Comparison of ENCODE assay signal across 29 cellular contexts in genomic region chr3:25449857-25450256, GRCh38. TPM values are rescaled to one million over a fixed set of nuclear protein-coding genes. Genes with fewer than 3 reads are reported as not detected.
DNase-seq lines count a peak whose midpoint lies in the region; ATAC-seq, FAIRE-seq and TF ChIP-seq lines count a peak whose summit lies in the region.
"Had no signal": no experiment of that assay in that cellular context is flagged by ENCODE, and none has a peak within 500 bp of the region (broad histone marks: within the 10 kb centered on the region; RNA-seq: fewer than 3 reads in every experiment).

No MANE protein-coding gene starts in this region.

- H3K27ac Mint-ChIP-seq in nephron = peak overlapping the region; percentile 69 to 83 (median 75)
- H3K27ac Mint-ChIP-seq: activated naive CD4-positive, alpha-beta T cell treated with anti-CD3 and anti-CD28 coated beads, Interleukin-2, amount 50 U/mL, for 72 hours; CD8-positive, alpha-beta T cell; naive B cell had no signal

- no peak for TF ChIP-seq EP300 in HepG2 (IDR thresholded peaks at IDR 0.05; ENCODE audit: low read depth in 2 of 2, low read length in 2 of 2)
- no peak for TF ChIP-seq EP300 in HepG2 (CRISPR knock-in tag; IDR thresholded peaks at IDR 0.05; ENCODE audit: borderline replicate concordance)

- H3K36me3 ChIP-seq in HEK293 (ENCODE audit: control insufficient read depth in 2 of 2, insufficient read depth in 1 of 2, low read length in 2 of 2) (no peaks in the 10 kb centered on the region), smooth muscle cell (ENCODE audit: low read depth) (no peaks in the 10 kb centered on the region), HepG2 (replicated peaks in 1 of 2; ENCODE audit: control insufficient read depth in 1 of 2, insufficient read depth in 2 of 2, low read length in 2 of 2) (no peaks in the 10 kb centered on the region)
- H3K36me3 ChIP-seq: BE2C, breast epithelium, Peyer's patch, WERI-Rb-1 had no signal

- CTCF ChIA-PET in HEK293 (lab: Yijun Ruan, JAX) (interaction anchor here (0.7 kb wide), 1 partner anchor 183 kb away, joined by 3 read pairs; no protein-coding TSS in a partner anchor), HepG2 (lab: Yijun Ruan, JAX; ENCODE audit: low intra/inter-chr PET ratio, low total read pairs) (no interaction called here)

- TF ChIP-seq POLR2A in HepG2 (IDR thresholded peaks at IDR 0.05; ENCODE audit: insufficient read depth in 1 of 2, low read depth in 2 of 2, low read length in 2 of 2) = no peak

- ATAC-seq in HepG2 (no peak), GM18520 (IDR thresholded peaks at IDR 0.05; ENCODE audit: unreplicated experiment) (no peak)
- ATAC-seq: activated naive CD4-positive, alpha-beta T cell treated with anti-CD3 and anti-CD28 coated beads, Interleukin-2, amount 50 U/mL, for 72 hours; CD8-positive, alpha-beta T cell had no signal

- no peak overlapping the region for H3K4me2 ChIP-seq in smooth muscle cell
- no peak overlapping the region for H3K4me2 ChIP-seq in HepG2 (ENCODE audit: low read depth, low read length)

- H3K4me1 ChIP-seq in HEK293 (ENCODE audit: control insufficient read depth, insufficient read depth, low read length) (0 out of 2 replicates have a peak, but pooled peaks cover 4% of the 10 kb centered on the region), smooth muscle cell (ENCODE audit: low read depth) (peaks cover 27% of the 10 kb centered on the region), HepG2 (ENCODE audit: insufficient read depth, low read length) (no peaks in the 10 kb centered on the region)
- H3K4me1 ChIP-seq: BE2C, Peyer's patch had no signal

- H3F3A ChIP-seq in smooth muscle cell (ENCODE audit: low read depth) = peaks cover 42% of the 10 kb centered on the region

- H4K20me1 ChIP-seq in smooth muscle cell (ENCODE audit: low read depth) (peaks cover 3% of the 10 kb centered on the region), HepG2 (ENCODE audit: insufficient read depth, low read length) (no peaks in the 10 kb centered on the region)

- POLR2A ChIA-PET in HEK293 (lab: Yijun Ruan, JAX) = no interaction called here
- POLR2A ChIA-PET in HepG2 (lab: Yijun Ruan, JAX) = no interaction called here

- no peak for DNase-seq in coronary artery (ENCODE audit: low spot score)
- DNase-seq in smooth muscle cell (lab: John Stamatoyannopoulos, UW; ENCODE audit: unreplicated experiment) = no peak
- no peak for DNase-seq in NOMO-1 treated with dmso at 0.1 percent for 144 hours (lab: John Stamatoyannopoulos, UW; ENCODE audit: unreplicated experiment)
- DNase-seq in NCI-H1417 treated with DMSO at 0.1 percent for 48 hours (lab: John Stamatoyannopoulos, UW) = no peak
- DNase-seq in HepG2 (ENCODE audit: low spot score) = no peak
- DNase-seq: activated CD4-positive, alpha-beta T cell treated with anti-CD3 and anti-CD28 coated beads for 4 hours; BE2C; CD8-positive, alpha-beta T cell; effector CD4-positive, alpha-beta T cell; EL; left ventricle myocardium superior; naive B cell; NCI-H1092 treated with DMSO at 0.1 percent for 48 hours; NCI-H526 treated with DMSO at 0.1 percent for 48 hours; occipital lobe; Peyer's patch; small intestine; stimulated activated naive CD4-positive, alpha-beta T cell treated with Interleukin-2 at 50 U/mL for 16 hours; WERI-Rb-1 had no signal

- H3K27ac ChIP-seq in HEK293 (ENCODE audit: extremely low read depth, low read depth, low read length) = no peak overlapping the region
- H3K27ac ChIP-seq in coronary artery = peak overlapping the region; percentile 24 to 73
- peak overlapping the region; percentile 64 for H3K27ac ChIP-seq in smooth muscle cell (ENCODE audit: low read depth)
- H3K27ac ChIP-seq in HepG2 (ENCODE audit: extremely low read length, insufficient read depth, low read length) = no peak overlapping the region
- H3K27ac ChIP-seq: WERI-Rb-1 had no signal

- intact Hi-C loops in HepG2 (cut with micrococcal nuclease; ENCODE audit: unreplicated experiment) = no loop called here

- H3K4me3 ChIP-seq in HEK293 (ENCODE audit: low read depth, low read length) (no peak overlapping the region), coronary artery (no peak overlapping the region), smooth muscle cell (no peak overlapping the region), HepG2 (replicated peaks in 1 of 3; ENCODE audit: insufficient read depth in 1 of 3, low read depth in 2 of 3, low read length in 3 of 3) (no peak overlapping the region)
- H3K4me3 ChIP-seq: breast epithelium, K562, Peyer's patch had no signal

- H3K4me1 Mint-ChIP-seq in nephron = peaks cover 82% of the 10 kb centered on the region
- H3K4me1 Mint-ChIP-seq: naive B cell had no signal

- no peaks in the 10 kb centered on the region for H3K9me3 Mint-ChIP-seq in nephron
- H3K9me3 Mint-ChIP-seq: activated naive CD4-positive, alpha-beta T cell treated with anti-CD3 and anti-CD28 coated beads, Interleukin-2, amount 50 U/mL, for 72 hours; CD8-positive, alpha-beta T cell; naive B cell had no signal

- in situ Hi-C loops in HepG2 (cut with HindIII; ENCODE audit: extremely low pct_ligation_motif_present, low pct_unique_long_range_greater_than_20kb) = no loop called here

- H3K27me3 ChIP-seq in smooth muscle cell (ENCODE audit: low read depth) = no peaks in the 10 kb centered on the region
- H3K27me3 ChIP-seq in HepG2 (ENCODE audit: control insufficient read depth in 1 of 2, insufficient read depth in 2 of 2, low read length in 2 of 2) = no peaks in the 10 kb centered on the region
- H3K27me3 ChIP-seq: BE2C, breast epithelium, Peyer's patch had no signal

- FAIRE-seq in HepG2 (lab: Jason Lieb, UNC) = no peak
- FAIRE-seq: colon, GM18507, H1, islet of Langerhans, K562, small intestine had no signal

- H3K4me3 Mint-ChIP-seq in nephron = no peak overlapping the region
- H3K4me3 Mint-ChIP-seq: CD8-positive, alpha-beta T cell; naive B cell had no signal

- TF ChIP-seq RAD21 in HepG2 (CRISPR knock-in tag; IDR thresholded peaks at IDR 0.05) = no peak

- H3K9ac ChIP-seq in smooth muscle cell (ENCODE audit: low read depth) = no peak overlapping the region
- H3K9ac ChIP-seq in HepG2 (ENCODE audit: insufficient read depth, low read depth, low read length) = no peak overlapping the region

- H2AFZ ChIP-seq in smooth muscle cell (ENCODE audit: low read depth) (no peak overlapping the region), HepG2 (ENCODE audit: low read length) (no peak overlapping the region)

- H3K9me3 ChIP-seq in HEK293 (ENCODE audit: control insufficient read depth, insufficient read depth, low read depth, low read length) = no peaks in the 10 kb centered on the region
- no peaks in the 10 kb centered on the region for H3K9me3 ChIP-seq in smooth muscle cell (replicated peaks; ENCODE audit: low read depth)
- no peaks in the 10 kb centered on the region for H3K9me3 ChIP-seq in HepG2 (ENCODE audit: low read length)
- H3K9me3 ChIP-seq: BE2C, breast epithelium, Peyer's patch had no signal

- H3K79me2 ChIP-seq in smooth muscle cell (ENCODE audit: low read depth) (peaks cover 74% of the 10 kb centered on the region), HepG2 (ENCODE audit: insufficient read depth, low read length) (no peaks in the 10 kb centered on the region)

- H3K36me3 Mint-ChIP-seq in nephron (ENCODE audit: low read depth) = peaks cover 13% of the 10 kb centered on the region
- H3K36me3 Mint-ChIP-seq: activated naive CD4-positive, alpha-beta T cell treated with anti-CD3 and anti-CD28 coated beads, Interleukin-2, amount 50 U/mL, for 72 hours; CD8-positive, alpha-beta T cell; naive B cell had no signal

- BruUV-seq in HepG2 (replicated peaks; lab: Mats Ljungman, UMichigan) = no TSS peak

- TF ChIP-seq CTCF in HEK293 (tag by site-specific recombination; IDR thresholded peaks at IDR 0.05) (no peak), coronary artery (IDR thresholded peaks at IDR 0.05) (no peak), nephron (IDR thresholded peaks at IDR 0.05; ENCODE audit: unreplicated experiment in 3 of 3) (no peak), smooth muscle cell (IDR thresholded peaks at IDR 0.05; ENCODE audit: borderline replicate concordance, insufficient read depth, poor library complexity, severe bottlenecking) (no peak), HepG2 (CRISPR knock-in tag; IDR thresholded peaks at IDR 0.05) (no peak)

- WGBS in smooth muscle cell (ENCODE audit: low lambda C conversion rate) = 65% methylated on average over 8 of the region's 8 CpGs
- 87% methylated on average over 8 of the region's 8 CpGs for WGBS in HepG2 (ENCODE audit: low lambda C conversion rate)

- H3K27me3 Mint-ChIP-seq in nephron (ENCODE audit: low read depth) = peaks cover 4% of the 10 kb centered on the region

TF ChIP-seq in HEK293, 187 proteins besides CTCF, POLR2A, EP300 and RAD21:
- peak; percentile 23; the same call in 1 of the 2 replicates for TF ChIP-seq ZNF121 (tag by site-specific recombination; IDR thresholded peaks at IDR 0.05)
- no peak for TF ChIP-seq ZNF433 (tag by site-specific recombination; IDR thresholded peaks at IDR 0.05; ENCODE audit: low read depth)

TF ChIP-seq in HepG2, 621 proteins besides CTCF, POLR2A, EP300 and RAD21 (continues in another document):
- no peak for TF ChIP-seq RXRA (CRISPR knock-in tag; IDR thresholded peaks at IDR 0.05)
- TF ChIP-seq ZFP82 (CRISPR knock-in tag; IDR thresholded peaks at IDR 0.05; ENCODE audit: borderline replicate concordance) = no peak

RNA-seq across cellular contexts. Expression of gene RARB, which starts 21.8 kb away (rescaled TPM):
- total RNA-seq in smooth muscle cell (106 and 129 TPM in 2 replicates), HepG2 (2016; rRNA removed; fragmentation: Illumina TruSeq; extraction: Trizol) (not detected in 2 replicates)
- polyA plus RNA-seq in smooth muscle cell (62.8 and 88.1 TPM in 2 replicates), HepG2 (2011; rRNA removed) (0.16 TPM in 1 of 2 replicates, not detected in the other)
- total RNA-seq in HepG2 (2016; cell fraction: cytosol; rRNA removed; fragmentation: Illumina TruSeq; extraction: Trizol; ENCODE audit: low read depth) = not detected in 2 replicates
- not detected in 2 replicates for total RNA-seq in HepG2 (2016; cell fraction: insoluble cytoplasmic fraction; rRNA removed; fragmentation: Illumina TruSeq; extraction: Trizol)
- not detected in 2 replicates for total RNA-seq in HepG2 (2016; cell fraction: membrane; rRNA removed; fragmentation: Illumina TruSeq; extraction: Trizol)
- total RNA-seq in HepG2 (2016; cell fraction: nucleus; rRNA removed; fragmentation: Illumina TruSeq; extraction: Trizol) = not detected in 2 replicates
- 0.04 TPM in 1 of 2 replicates, not detected in the other for polyA plus RNA-seq in HepG2 (2011; cell fraction: cytosol; rRNA removed)
- 0.05 TPM in 1 of 2 replicates, not detected in the other for polyA plus RNA-seq in HepG2 (2011; cell fraction: nucleus; rRNA removed)
- 0.07 TPM in 1 of 2 replicates, not detected in the other for polyA plus RNA-seq in HepG2 (2012)
- not detected in 2 replicates for polyA plus RNA-seq in HepG2 (2016; cell fraction: cytosol; fragmentation: Illumina TruSeq; extraction: Trizol; ENCODE audit: low read depth)
- not detected in 2 replicates for polyA plus RNA-seq in HepG2 (2016; cell fraction: insoluble cytoplasmic fraction; fragmentation: Illumina TruSeq; extraction: Trizol; ENCODE audit: low read depth)
- polyA plus RNA-seq in HepG2 (2016; cell fraction: membrane; fragmentation: Illumina TruSeq; extraction: Trizol; ENCODE audit: low read depth) = not detected in 2 replicates
- not detected in 2 replicates for polyA plus RNA-seq in HepG2 (2016; cell fraction: nucleus; fragmentation: Illumina TruSeq; extraction: Trizol; ENCODE audit: insufficient read depth, low read depth)
- polyA minus RNA-seq in HepG2 (2011; rRNA and poly(A)+ RNA removed; ENCODE audit: low replicate concordance) = not detected in 2 replicates
- polyA minus RNA-seq in HepG2 (2011; cell fraction: cytosol; rRNA and poly(A)+ RNA removed) = not detected in 2 replicates
- 0.26 and 0.75 TPM in 2 replicates for polyA minus RNA-seq in HepG2 (2011; cell fraction: nucleus; rRNA and poly(A)+ RNA removed)
- total RNA-seq: activated naive CD4-positive, alpha-beta T cell treated with anti-CD3 and anti-CD28 coated beads, Interleukin-2, amount 50 U/mL, for 72 hours; CD8-positive, alpha-beta T cell had no signal

Comparison
In these comparisons a context has a peak if more than half of its experiments do, and no peak if none do; other contexts are left out.
1. H3K27ac ChIP-seq: peak in coronary artery (2 of 2) and smooth muscle cell (single experiment); none in HEK293 (single experiment) and HepG2 (single experiment).
2. RNA of gene RARB, which starts 21.8 kb away (total RNA-seq): 106 to 129 TPM in smooth muscle cell; not detected in HepG2; every median in the first group is over 100 times any median in the second.
3. Of the 63 proteins assayed by ChIP-seq in both HepG2 and HEK293: peak only in HepG2: none; only in HEK293: ZNF121; in both: none; in neither: 62.